7 cellular contexts compared by ENCODE assay signal in the genomic region with DNA sequence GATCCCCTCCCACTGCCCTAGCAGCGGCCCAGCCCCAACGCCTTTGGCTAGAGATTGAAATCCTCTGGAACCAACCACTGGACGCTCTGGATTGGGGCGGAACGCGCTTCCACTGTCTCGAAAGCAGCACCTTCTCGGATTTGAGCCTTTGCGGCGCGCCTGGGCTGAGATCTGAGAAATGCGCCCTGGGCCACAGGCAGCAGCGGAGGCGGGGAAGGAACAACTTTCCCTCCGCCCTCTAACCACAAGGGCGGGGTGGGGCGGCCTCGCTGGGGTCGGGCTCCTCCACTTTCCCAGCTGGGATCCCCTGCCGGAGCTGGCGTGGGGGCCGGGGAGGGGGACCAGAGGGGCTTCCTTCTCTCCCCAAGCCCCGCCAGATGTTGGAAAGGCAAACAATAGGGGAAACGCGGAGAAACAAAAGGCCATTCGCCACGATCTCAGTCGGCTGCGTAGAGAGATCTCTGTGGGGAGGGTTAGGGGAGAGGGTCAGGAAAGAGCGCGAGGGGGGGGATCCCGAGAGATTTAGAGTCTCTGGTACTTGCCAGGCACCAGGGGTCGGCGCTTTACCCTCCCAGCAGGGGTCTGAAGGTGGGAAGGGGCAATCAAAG. TPM values are rescaled to one million over a fixed set of nuclear protein-coding genes. Genes with fewer than 3 reads are reported as not detected.
DNase-seq lines count a peak whose midpoint lies in the region; ATAC-seq and TF ChIP-seq lines count a peak whose summit lies in the region.

No MANE protein-coding gene starts in this region.

- TF ChIP-seq CTCF in brain (conservative IDR thresholded peaks at IDR 0.05) (no peak), retinal pigment epithelial cell (conservative IDR thresholded peaks at IDR 0.05; ENCODE audit: low read depth, low read length) (no peak)

- DNase-seq in T-helper 22 cell (ENCODE audit: low read depth), result peak; percentile 16
- DNase-seq in retinal pigment epithelial cell (ENCODE audit: low read depth), result no peak
- no peak for DNase-seq in NCI-H524 (lab: John Stamatoyannopoulos, UW)

- ATAC-seq in GM19023 (IDR thresholded peaks at IDR 0.05; ENCODE audit: unreplicated experiment) (peak; percentile 50), HG03095 (IDR thresholded peaks at IDR 0.05; ENCODE audit: unreplicated experiment) (peak; percentile 57)

- peak overlapping the region; percentile 69 for H3K4me3 ChIP-seq in iPS-11a (ENCODE audit: low read depth, low read length)
- H3K4me3 ChIP-seq in retinal pigment epithelial cell (ENCODE audit: low read length), result peak overlapping the region; percentile 64

- peaks cover 13% of the 10 kb centered on the region for H3K27me3 Mint-ChIP-seq in brain

- peak overlapping the region; percentile 92 to 96 (median 94) for H3K4me3 Mint-ChIP-seq in brain

- no peaks in the 10 kb centered on the region for H3K9me3 Mint-ChIP-seq in brain

- H3K27ac Mint-ChIP-seq in brain, result peak overlapping the region; percentile 86 to 96 (median 93)

- H3K36me3 Mint-ChIP-seq in brain, result peaks cover 12% of the 10 kb centered on the region

- peaks cover 65% of the 10 kb centered on the region for H3K4me1 Mint-ChIP-seq in brain

RNA-seq across cellular contexts. Expression of gene MOB3B, which starts 1.2 kb away (rescaled TPM):
- 4.4 TPM for polyA plus RNA-seq in brain (ENCODE audit: insufficient read depth, low read depth, low replicate concordance)

RNA-seq across cellular contexts. Expression of gene IFNK, which starts 4.3 kb away (rescaled TPM):
- polyA plus RNA-seq in brain (ENCODE audit: insufficient read depth, low read depth, low replicate concordance), result not detected

RNA-seq across cellular contexts. Expression of gene C9orf72, which starts 44.9 kb away (rescaled TPM):
- polyA plus RNA-seq in brain (ENCODE audit: insufficient read depth, low read depth, low replicate concordance), result 12.3 TPM
